ENCODE assay signal across 1 cellular context in genomic region chr16:20901068-20901440, GRCh38.
TF ChIP-seq lines count a peak whose summit lies in the region.

No MANE protein-coding gene starts in this region.

TF ChIP-seq in HepG2, 621 proteins besides CTCF, POLR2A, EP300 and RAD21 (continued from another document):
- no peak for TF ChIP-seq CHD4 (IDR thresholded peaks at IDR 0.05; ENCODE audit: borderline replicate concordance, low read length)
- TF ChIP-seq ZNF367 (CRISPR knock-in tag; IDR thresholded peaks at IDR 0.05; ENCODE audit: borderline replicate concordance): peak; percentile 19; the same call in 1 of the 2 replicates
- no peak for TF ChIP-seq TBP (CRISPR knock-in tag; IDR thresholded peaks at IDR 0.05)
- peak; percentile 12; the same call in 1 of the 2 replicates for TF ChIP-seq KDM2A (CRISPR knock-in tag; IDR thresholded peaks at IDR 0.05; ENCODE audit: borderline replicate concordance, low read depth)
- no peak for TF ChIP-seq SMARCE1 (IDR thresholded peaks at IDR 0.05; ENCODE audit: borderline replicate concordance)
- TF ChIP-seq ZNF737 (CRISPR knock-in tag; IDR thresholded peaks at IDR 0.05; ENCODE audit: borderline replicate concordance): no peak
- 0 out of 2 replicates have a peak, but pooled peaks have one; percentile 55 for TF ChIP-seq PBX3 (CRISPR knock-in tag; IDR thresholded peaks at IDR 0.05; ENCODE audit: borderline replicate concordance)
- no peak for TF ChIP-seq TFDP1 (CRISPR knock-in tag; IDR thresholded peaks at IDR 0.05; ENCODE audit: borderline replicate concordance)
- no peak for TF ChIP-seq PBX2 (CRISPR knock-in tag; IDR thresholded peaks at IDR 0.05)
- no peak; the same call in 1 of the 2 replicates for TF ChIP-seq ZSCAN25 (CRISPR knock-in tag; IDR thresholded peaks at IDR 0.05)
- 0 out of 2 replicates have a peak, but pooled peaks have one; percentile 1 for TF ChIP-seq IKZF5 (CRISPR knock-in tag; IDR thresholded peaks at IDR 0.05)
- TF ChIP-seq MYPOP (CRISPR knock-in tag; IDR thresholded peaks at IDR 0.05): 0 out of 2 replicates have a peak, but pooled peaks have one; percentile 32
- TF ChIP-seq ZFP37 (CRISPR knock-in tag; IDR thresholded peaks at IDR 0.05; ENCODE audit: borderline replicate concordance): 0 out of 2 replicates have a peak, but pooled peaks have one; percentile 13
- TF ChIP-seq ZNF160 (CRISPR knock-in tag; IDR thresholded peaks at IDR 0.05): peak; percentile 9; the same call in 1 of the 2 replicates
- TF ChIP-seq HOXD1 (CRISPR knock-in tag; IDR thresholded peaks at IDR 0.05): peak; percentile 14; the same call in 1 of the 2 replicates
- TF ChIP-seq JUNB (CRISPR knock-in tag; IDR thresholded peaks at IDR 0.05; ENCODE audit: borderline replicate concordance): no peak
- 0 out of 2 replicates have a peak, but pooled peaks have one; percentile 79 for TF ChIP-seq NR1H2 (CRISPR knock-in tag; IDR thresholded peaks at IDR 0.05; ENCODE audit: borderline replicate concordance, low read depth)
- 0 out of 2 replicates have a peak, but pooled peaks have one; percentile 58 for TF ChIP-seq UBTF (CRISPR knock-in tag; IDR thresholded peaks at IDR 0.05)
- TF ChIP-seq NFRKB (IDR thresholded peaks at IDR 0.05): no peak
- peak; percentile 13; the same call in 1 of the 2 replicates for TF ChIP-seq ZNF766 (CRISPR knock-in tag; IDR thresholded peaks at IDR 0.05; ENCODE audit: borderline replicate concordance)
- no peak for TF ChIP-seq PAWR (CRISPR knock-in tag; IDR thresholded peaks at IDR 0.05; ENCODE audit: borderline replicate concordance)
- no peak for TF ChIP-seq ZNF225 (CRISPR knock-in tag; IDR thresholded peaks at IDR 0.05)
- no peak for TF ChIP-seq PRDM4 (CRISPR knock-in tag; IDR thresholded peaks at IDR 0.05; ENCODE audit: borderline replicate concordance)
- TF ChIP-seq ZNF549 (CRISPR knock-in tag; IDR thresholded peaks at IDR 0.05): no peak
- peak; percentile 75 for TF ChIP-seq RBFOX2 (IDR thresholded peaks at IDR 0.05; ENCODE audit: low read depth, low read length)
- TF ChIP-seq ZXDC (CRISPR knock-in tag; IDR thresholded peaks at IDR 0.05): no peak
- peak; percentile 18; the same call in 1 of the 2 replicates for TF ChIP-seq ZNF280B (CRISPR knock-in tag; IDR thresholded peaks at IDR 0.05; ENCODE audit: borderline replicate concordance)
- TF ChIP-seq JUND (CRISPR knock-in tag; IDR thresholded peaks at IDR 0.05): peak; percentile 5; the same call in 1 of the 2 replicates
- peak; percentile 12; the same call in 1 of the 2 replicates for TF ChIP-seq SMYD3 (CRISPR knock-in tag; IDR thresholded peaks at IDR 0.05)
- TF ChIP-seq BCL3 (CRISPR knock-in tag; IDR thresholded peaks at IDR 0.05): peak; percentile 13; the same call in 1 of the 2 replicates
- TF ChIP-seq ZNF780A (CRISPR knock-in tag; IDR thresholded peaks at IDR 0.05): 0 out of 2 replicates have a peak, but pooled peaks have one; percentile 48
- peak; percentile 5; the same call in 1 of the 2 replicates for TF ChIP-seq ARID4A (CRISPR knock-in tag; IDR thresholded peaks at IDR 0.05; ENCODE audit: borderline replicate concordance)
